16 cellular contexts compared by ENCODE assay signal in the genomic region with DNA sequence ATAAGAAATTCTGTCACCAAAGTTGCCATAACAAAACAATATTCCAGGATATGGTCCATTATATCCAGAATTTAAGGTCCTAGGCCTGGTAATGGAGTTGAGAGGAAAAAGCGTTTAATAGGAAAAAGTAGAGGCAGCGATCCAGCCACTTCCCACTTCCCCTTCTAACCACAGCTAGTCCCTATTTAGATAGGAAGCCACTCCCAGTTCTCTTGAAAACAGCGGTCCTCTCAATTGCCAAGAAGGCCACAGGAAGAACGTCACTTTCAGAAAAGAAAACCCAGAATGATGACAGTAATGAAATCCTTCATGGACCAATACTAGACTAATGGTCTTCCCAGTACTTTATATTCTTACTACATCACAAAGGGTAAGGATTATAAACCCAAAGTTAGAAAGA. TPM values are rescaled to one million over a fixed set of nuclear protein-coding genes. Genes with fewer than 3 reads are reported as not detected.
A peak's percentile ranks its signal among the peaks of the same experiment; 100 is the strongest.
DNase-seq lines count a peak whose midpoint lies in the region; ATAC-seq, FAIRE-seq and TF ChIP-seq lines count a peak whose summit lies in the region.
"Had no signal": no experiment of that assay in that cellular context is flagged by ENCODE, and none has a peak within 500 bp of the region (broad histone marks: within the 10 kb centered on the region; RNA-seq: fewer than 3 reads in every experiment).

No MANE protein-coding gene starts in this region.

- peaks cover 6% of the 10 kb centered on the region for H3K79me2 ChIP-seq in parathyroid adenoma

- H3K36me3 ChIP-seq in parathyroid adenoma (ENCODE audit: control insufficient read depth, insufficient read depth, low read length) (no peaks in the 10 kb centered on the region), breast epithelium (no peaks in the 10 kb centered on the region)
- H3K36me3 ChIP-seq: HAP-1, uterus had no signal

- FAIRE-seq in D721Med (lab: Jason Lieb, UNC): peak; percentile 21
- FAIRE-seq: colon had no signal

- H3K4me1 ChIP-seq in parathyroid adenoma: no peaks in the 10 kb centered on the region
- H3K4me1 ChIP-seq in breast epithelium: no peaks in the 10 kb centered on the region
- H3K4me1 ChIP-seq: HAP-1, uterus had no signal

- H3K27ac ChIP-seq in parathyroid adenoma: peak overlapping the region; percentile 64
- peak overlapping the region in 1 of 2 donors; percentile 60 for H3K27ac ChIP-seq in breast epithelium

- TF ChIP-seq CTCF in D721Med (IDR thresholded peaks at IDR 0.05; ENCODE audit: insufficient read depth, missing control alignments): no peak
- no peak for TF ChIP-seq CTCF in fibroblast of mammary gland (conservative IDR thresholded peaks at IDR 0.05; ENCODE audit: control insufficient read depth, insufficient read depth, low read depth, low read length)
- no peak for TF ChIP-seq CTCF in parathyroid adenoma (IDR thresholded peaks at IDR 0.05)
- no peak for TF ChIP-seq CTCF in breast epithelium (IDR thresholded peaks at IDR 0.05)

- no peak for TF ChIP-seq POLR2A in breast epithelium (IDR thresholded peaks at IDR 0.05)

- intact Hi-C loops in breast epithelium (cut with DNase I; ENCODE audit: low total_unique reads) (no loop called here), posterior vena cava (cut with DNase I) (loop anchor here (5.0 to 10.0 kb wide), 2 partner anchors 66 to 69 kb away; no protein-coding TSS in a partner anchor)

- H3K4me2 ChIP-seq in parathyroid adenoma (ENCODE audit: low read length): no peak overlapping the region

- DNase-seq in D721Med (ENCODE audit: insufficient read length, low spot score) (no peak), RPMI7951 (ENCODE audit: low read depth) (peak; percentile 76), fibroblast of mammary gland (ENCODE audit: low read depth) (peak; percentile 40), SHP77 (lab: John Stamatoyannopoulos, UW) (no peak), breast epithelium (ENCODE audit: low spot score in 2 of 2) (no peak), posterior vena cava (ENCODE audit: low spot score) (no peak)
- DNase-seq: activated CD4-positive, CD25-positive, alpha-beta regulatory T cell; activated gamma-delta T cell; CD4-positive, alpha-beta memory T cell; mammary epithelial cell; NCI-H226; uterus had no signal

- H3K27me3 ChIP-seq in parathyroid adenoma (ENCODE audit: control insufficient read depth, insufficient read depth, low read length) (no peaks in the 10 kb centered on the region), breast epithelium (no peaks in the 10 kb centered on the region)
- H3K27me3 ChIP-seq: uterus had no signal

- H2AFZ ChIP-seq in parathyroid adenoma: no peak overlapping the region

- H3K9ac ChIP-seq in parathyroid adenoma: no peak overlapping the region

- ATAC-seq in HG03521 (IDR thresholded peaks at IDR 0.05; ENCODE audit: unreplicated experiment): no peak

- H3K4me3 ChIP-seq in fibroblast of mammary gland (ENCODE audit: control insufficient read depth, low read depth, low read length) (no peak overlapping the region), parathyroid adenoma (ENCODE audit: low read depth, low read length) (no peak overlapping the region), breast epithelium (no peak overlapping the region)
- H3K4me3 ChIP-seq: HAP-1, uterus had no signal

- H3K9me3 ChIP-seq in parathyroid adenoma (ENCODE audit: control insufficient read depth, low read length) (no peaks in the 10 kb centered on the region), breast epithelium (no peaks in the 10 kb centered on the region)
- H3K9me3 ChIP-seq: HAP-1, uterus had no signal

RNA-seq across cellular contexts. Expression of gene ABL2, which starts 38.6 kb away (rescaled TPM):
- 14.1 and 15.2 TPM in 2 replicates for total RNA-seq in RPMI7951 (2014; rRNA removed; shearing (Covaris generic))
- 10 to 100 TPM; 23.9 to 27.4 (median 24.3) TPM for total RNA-seq in breast epithelium
- total RNA-seq in posterior vena cava: 10 to 100 TPM; 37.2 to 63.5 TPM

Comparison
In these comparisons a context has a peak if more than half of its experiments do, and no peak if none do; other contexts are left out.
1. DNase-seq: peak in RPMI7951 (single experiment) and fibroblast of mammary gland (single experiment); none in D721Med (single experiment), SHP77 (0 of 2), breast epithelium (0 of 2) and posterior vena cava (single experiment).